Comparison of ENCODE assay signal across 23 cellular contexts in the genomic region with DNA sequence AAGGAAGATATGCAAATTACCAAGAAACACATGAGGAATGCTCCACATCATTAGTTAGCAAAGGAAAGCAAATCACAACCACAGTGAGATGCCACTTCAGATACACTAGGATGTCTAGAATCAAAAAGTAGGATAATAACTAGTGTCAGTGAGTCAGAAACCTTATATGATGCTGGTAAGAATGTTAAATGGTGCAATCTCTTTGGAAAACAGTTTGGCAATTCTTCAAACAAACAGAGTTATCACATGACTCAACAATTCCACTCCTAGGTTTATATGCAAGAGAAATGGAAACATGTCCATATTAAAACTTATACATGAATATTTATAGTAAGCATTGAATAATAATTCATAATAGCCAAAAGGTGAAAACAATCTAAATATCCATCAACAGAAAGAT.
"Had no signal": no experiment of that assay in that cellular context is flagged by ENCODE, and none has a peak within 500 bp of the region (broad histone marks: within the 10 kb centered on the region; RNA-seq: fewer than 3 reads in every experiment).

No MANE protein-coding gene starts in this region.

- H3K4me1 ChIP-seq: heart right ventricle, right atrium auricular region, tibial artery had no signal

- H3K4me3 ChIP-seq: heart right ventricle, mucosa of descending colon, right atrium auricular region, skin epidermis, tibial artery had no signal

- H3K27me3 ChIP-seq: heart right ventricle, right atrium auricular region, tibial artery had no signal

- H3K4me1 Mint-ChIP-seq: activated CD4-positive, alpha-beta memory T cell treated with anti-CD3 and anti-CD28 coated beads, Interleukin-2, amount 10 ng/mL, durations not matched to agents 7 days and 5 days; activated CD8-positive, alpha-beta memory T cell treated with anti-CD3 and anti-CD28 coated beads, Interleukin-2, amount 10 ng/mL, durations not matched to agents 7 days and 5 days; immature natural killer cell; naive B cell; neural crest cell had no signal

- DNase-seq: activated CD4-positive, alpha-beta memory T cell treated with anti-CD3 and anti-CD28 coated beads, Interleukin-2, amount 10 ng/mL, durations not matched to agents 7 days and 5 days; activated CD4-positive, alpha-beta T cell treated with anti-CD3 and anti-CD28 coated beads for 48 hours; activated CD4-positive, CD25-positive, alpha-beta regulatory T cell; activated CD8-positive, alpha-beta memory T cell treated with anti-CD3 and anti-CD28 coated beads, Interleukin-2, amount 10 ng/mL, durations not matched to agents 7 days and 5 days; activated naive CD4-positive, alpha-beta T cell treated with Interleukin-2 at 50 U/mL for 16 hours; aorta; effector memory CD4-positive, alpha-beta T cell; heart right ventricle; immature natural killer cell; left ventricle myocardium superior; mucosa of descending colon; naive B cell; stimulated activated naive CD8-positive, alpha-beta T cell treated with anti-CD3 and anti-CD28 coated beads, Interleukin-15, Interleukin-2, amounts not matched to agents 100 U/mL and 50 U/mL, for 24 hours; substantia nigra; T-helper 1 cell; T-helper 9 cell; tibial artery had no signal

- H3K27ac Mint-ChIP-seq: activated CD4-positive, alpha-beta memory T cell treated with anti-CD3 and anti-CD28 coated beads, Interleukin-2, amount 10 ng/mL, durations not matched to agents 7 days and 5 days; activated CD8-positive, alpha-beta memory T cell treated with anti-CD3 and anti-CD28 coated beads, Interleukin-2, amount 10 ng/mL, durations not matched to agents 7 days and 5 days; activated T-helper 2 cell treated with anti-CD3 and anti-CD28 coated beads, Interferon-gamma antibody, Interleukin-2, Interleukin-4, amounts not matched to agents 10 μg/mL and 5 μg/mL and 100 μg/mL, durations not matched to agents 14 hours and 24 hours and 36 hours; dendritic cell treated with granulocyte-macrophage colony-stimulating factor and Interleukin-4, amounts not matched to agents 40 ng/mL and 50 ng/mL, for 4 days; immature natural killer cell; naive B cell; progenitor cell of endocrine pancreas had no signal

- H3K4me3 Mint-ChIP-seq: activated CD4-positive, alpha-beta memory T cell treated with anti-CD3 and anti-CD28 coated beads, Interleukin-2, amount 10 ng/mL, durations not matched to agents 7 days and 5 days; activated CD8-positive, alpha-beta memory T cell treated with anti-CD3 and anti-CD28 coated beads, Interleukin-2, amount 10 ng/mL, durations not matched to agents 7 days and 5 days; dendritic cell treated with granulocyte-macrophage colony-stimulating factor and Interleukin-4, amounts not matched to agents 40 ng/mL and 50 ng/mL, for 4 days; immature natural killer cell; naive B cell; neural crest cell had no signal

- H3K27me3 Mint-ChIP-seq: activated CD4-positive, alpha-beta memory T cell treated with anti-CD3 and anti-CD28 coated beads, Interleukin-2, amount 10 ng/mL, durations not matched to agents 7 days and 5 days; activated CD8-positive, alpha-beta memory T cell treated with anti-CD3 and anti-CD28 coated beads, Interleukin-2, amount 10 ng/mL, durations not matched to agents 7 days and 5 days; dendritic cell treated with granulocyte-macrophage colony-stimulating factor and Interleukin-4, amounts not matched to agents 40 ng/mL and 50 ng/mL, for 4 days; naive B cell; progenitor cell of endocrine pancreas had no signal

- ATAC-seq: activated CD8-positive, alpha-beta memory T cell treated with anti-CD3 and anti-CD28 coated beads, Interleukin-2, amount 10 ng/mL, durations not matched to agents 7 days and 5 days; heart right ventricle; left ventricle myocardium superior; mucosa of descending colon; stimulated activated naive CD8-positive, alpha-beta T cell treated with anti-CD3 and anti-CD28 coated beads, Interleukin-15, Interleukin-2, amounts not matched to agents 100 U/mL and 50 U/mL, for 24 hours had no signal

- H3K36me3 Mint-ChIP-seq: activated CD8-positive, alpha-beta memory T cell treated with anti-CD3 and anti-CD28 coated beads, Interleukin-2, amount 10 ng/mL, durations not matched to agents 7 days and 5 days; naive B cell had no signal

- H3K27ac ChIP-seq: heart right ventricle, right atrium auricular region, skin epidermis, tibial artery had no signal

- H3K36me3 ChIP-seq: heart right ventricle, right atrium auricular region, tibial artery had no signal

- H3K9me3 ChIP-seq: tibial artery had no signal

- H3K9me3 Mint-ChIP-seq: dendritic cell treated with granulocyte-macrophage colony-stimulating factor and Interleukin-4, amounts not matched to agents 40 ng/mL and 50 ng/mL, for 4 days had no signal
